Comparison of ENCODE assay signal across 14 cellular contexts in the genomic region with DNA sequence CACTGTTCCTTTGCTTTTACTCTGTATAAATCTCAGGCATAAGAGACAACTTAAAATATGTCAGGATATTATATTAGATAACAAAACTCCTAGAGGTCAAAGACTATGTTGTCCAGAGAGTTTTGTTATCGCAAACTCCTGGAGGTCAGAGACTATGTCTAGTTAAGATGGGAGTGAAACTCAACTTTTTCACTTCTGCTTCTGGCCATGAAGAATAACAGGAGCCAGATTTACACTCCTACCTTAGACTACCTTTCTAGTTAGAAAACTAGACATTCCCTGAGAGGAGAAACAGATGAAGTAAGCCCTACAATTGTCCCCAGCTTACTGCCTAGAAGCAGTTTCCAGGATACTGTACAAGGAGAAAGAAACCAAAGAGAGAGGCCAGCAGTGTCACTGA.
DNase-seq lines count a peak whose midpoint lies in the region; ATAC-seq and TF ChIP-seq lines count a peak whose summit lies in the region.
"Had no signal": no experiment of that assay in that cellular context is flagged by ENCODE, and none has a peak within 500 bp of the region (broad histone marks: within the 10 kb centered on the region; RNA-seq: fewer than 3 reads in every experiment).

No MANE protein-coding gene starts in this region.

- H3K27me3 ChIP-seq in mesenchymal stem cell (ENCODE audit: control insufficient read depth in 1 of 2, insufficient read depth in 1 of 2, low read length in 2 of 2) (no peaks in the 10 kb centered on the region), heart right ventricle (no peaks in the 10 kb centered on the region)
- H3K27me3 ChIP-seq: gastrocnemius medialis had no signal

- H3K27ac Mint-ChIP-seq in stimulated activated naive CD8-positive, alpha-beta T cell treated with anti-CD3 and anti-CD28 coated beads, Interleukin-15, amount 100 ng/mL, for 72 hours = no peak overlapping the region
- H3K27ac Mint-ChIP-seq: nephron progenitor cell had no signal

- TF ChIP-seq CTCF in heart right ventricle (IDR thresholded peaks at IDR 0.05) = no peak

- peaks cover 0 to 3% of the 10 kb centered on the region in 2 donors for H3K9me3 Mint-ChIP-seq in stimulated activated naive CD8-positive, alpha-beta T cell treated with anti-CD3 and anti-CD28 coated beads, Interleukin-15, amount 100 ng/mL, for 72 hours
- H3K9me3 Mint-ChIP-seq: nephron progenitor cell had no signal

- ATAC-seq in GM19025 (IDR thresholded peaks at IDR 0.05; ENCODE audit: low read depth, unreplicated experiment) (peak; percentile 81), GM21717 (IDR thresholded peaks at IDR 0.05; ENCODE audit: unreplicated experiment) (peak; percentile 86), HG03097 (IDR thresholded peaks at IDR 0.05; ENCODE audit: low FRiP score, unreplicated experiment) (peak; percentile 76), esophagus mucosa (no peak), heart right ventricle (no peak)
- no peak for ATAC-seq in stimulated activated naive CD8-positive, alpha-beta T cell treated with anti-CD3 and anti-CD28 coated beads, Interleukin-15, amount 100 ng/mL, for 72 hours
- ATAC-seq: gastrocnemius medialis had no signal

- H3K4me1 ChIP-seq in mesenchymal stem cell (ENCODE audit: control insufficient read depth, insufficient read depth, low read depth, low read length) (peaks cover 1% of the 10 kb centered on the region), heart right ventricle (peaks cover 0 to 9% (median 0%) of the 10 kb centered on the region in 9 donors)

- H4K8ac ChIP-seq in mesenchymal stem cell (ENCODE audit: low read length) = no peak overlapping the region

- intact Hi-C loops in heart right ventricle (cut with DNase I) = no loop called here

- no peaks in the 10 kb centered on the region for H3K36me3 ChIP-seq in mesenchymal stem cell (ENCODE audit: control insufficient read depth in 1 of 2, insufficient read depth in 2 of 2, low read depth in 1 of 2, low read length in 2 of 2)
- no peaks in the 10 kb centered on the region for H3K36me3 ChIP-seq in heart right ventricle
- H3K36me3 ChIP-seq: gastrocnemius medialis had no signal

- no peak overlapping the region for H3K4me2 ChIP-seq in mesenchymal stem cell (ENCODE audit: low read length, poor library complexity, severe bottlenecking)
- H3K4me2 ChIP-seq: PC-9 had no signal

- no peak overlapping the region for H2BK5ac ChIP-seq in mesenchymal stem cell (ENCODE audit: low read depth, low read length, poor library complexity, severe bottlenecking)

- H3K4me3 ChIP-seq in mesenchymal stem cell (ENCODE audit: insufficient read depth in 1 of 2, low read depth in 1 of 2, low read length in 2 of 2) (no peak overlapping the region), heart right ventricle (no peak overlapping the region)
- H3K4me3 ChIP-seq: gastrocnemius medialis, PC-9 had no signal

- no peak overlapping the region for H3K14ac ChIP-seq in mesenchymal stem cell (ENCODE audit: low read length in 2 of 2)

- H2BK15ac ChIP-seq in mesenchymal stem cell (ENCODE audit: low read depth, poor library complexity, severe bottlenecking) = no peak overlapping the region

- no peak overlapping the region for H2BK12ac ChIP-seq in mesenchymal stem cell (ENCODE audit: low read length in 2 of 2)

- H3K4ac ChIP-seq in mesenchymal stem cell (ENCODE audit: low read depth in 1 of 2, low read length in 2 of 2) = no peak overlapping the region

- H3K4me1 Mint-ChIP-seq in stimulated activated naive CD8-positive, alpha-beta T cell treated with anti-CD3 and anti-CD28 coated beads, Interleukin-15, amount 100 ng/mL, for 72 hours = no peaks in the 10 kb centered on the region
- H3K4me1 Mint-ChIP-seq: nephron progenitor cell had no signal

- DNase-seq in mesenchymal stem cell (no peak), H4 (ENCODE audit: low spot score) (no peak), heart right ventricle (no peak)
- no peak for DNase-seq in stimulated activated naive CD8-positive, alpha-beta T cell treated with anti-CD3 and anti-CD28 coated beads, Interleukin-15, amount 100 ng/mL, for 72 hours
- DNase-seq: amniotic stem cell, Calu3, gastrocnemius medialis, NCI-H2029 treated with DMSO at 0.1 percent for 48 hours, nephron progenitor cell, PC-9 had no signal

- peak overlapping the region; percentile 59 for H2AK5ac ChIP-seq in mesenchymal stem cell (ENCODE audit: low read length, severe bottlenecking)

- no peak overlapping the region for H3K4me3 Mint-ChIP-seq in stimulated activated naive CD8-positive, alpha-beta T cell treated with anti-CD3 and anti-CD28 coated beads, Interleukin-15, amount 100 ng/mL, for 72 hours
- H3K4me3 Mint-ChIP-seq: nephron progenitor cell had no signal

- H3K27me3 Mint-ChIP-seq in stimulated activated naive CD8-positive, alpha-beta T cell treated with anti-CD3 and anti-CD28 coated beads, Interleukin-15, amount 100 ng/mL, for 72 hours = no peaks in the 10 kb centered on the region

- peaks cover 2% of the 10 kb centered on the region for H3K79me1 ChIP-seq in mesenchymal stem cell (replicated peaks; ENCODE audit: low read length, poor library complexity, severe bottlenecking)

- H3K27ac ChIP-seq in mesenchymal stem cell (ENCODE audit: low read length, poor library complexity, severe bottlenecking) (no peak overlapping the region), heart right ventricle (no peak overlapping the region)
- H3K27ac ChIP-seq: gastrocnemius medialis, PC-9 had no signal

- H3K9ac ChIP-seq in mesenchymal stem cell (ENCODE audit: low read length) = no peak overlapping the region

- WGBS in mesenchymal stem cell = no CpG with 5 or more reads among the region's 1 CpG
- 97 to 100% methylated on average over 1 of the region's 1 CpG for WGBS in heart right ventricle, 2 donors

- H2AFZ ChIP-seq in mesenchymal stem cell (ENCODE audit: low read depth, low read length) = no peak overlapping the region
- H2AFZ ChIP-seq: PC-9 had no signal

- H3K23ac ChIP-seq in mesenchymal stem cell (ENCODE audit: low read length in 2 of 2) = no peak overlapping the region

- no peak overlapping the region for H3K18ac ChIP-seq in mesenchymal stem cell (ENCODE audit: low read depth in 1 of 2, low read length in 2 of 2)

- no peaks in the 10 kb centered on the region for H3K9me3 ChIP-seq in mesenchymal stem cell (ENCODE audit: control insufficient read depth, low read length)
- no peaks in the 10 kb centered on the region for H3K9me3 ChIP-seq in heart right ventricle
- H3K9me3 ChIP-seq: gastrocnemius medialis had no signal

- H4K91ac ChIP-seq in mesenchymal stem cell (ENCODE audit: low read length) = no peak overlapping the region

- no peak overlapping the region for H2BK120ac ChIP-seq in mesenchymal stem cell (ENCODE audit: low read depth, low read length)

Comparison
In these comparisons a context has a peak if more than half of its experiments do, and no peak if none do; other contexts are left out.
1. ATAC-seq: peak in GM19025 (single experiment), GM21717 (single experiment) and HG03097 (single experiment); none in esophagus mucosa (single experiment), heart right ventricle (0 of 8) and stimulated activated naive CD8-positive, alpha-beta T cell treated with anti-CD3 and anti-CD28 coated beads, Interleukin-15, amount 100 ng/mL, for 72 hours (single experiment).